Comparison of ENCODE assay signal across 8 cellular contexts in genomic region chr12:56590237-56590830, GRCh38. TPM values are rescaled to one million over a fixed set of nuclear protein-coding genes. Genes with fewer than 3 reads are reported as not detected.
DNase-seq lines count a peak whose midpoint lies in the region; ATAC-seq lines count a peak whose summit lies in the region.

No MANE protein-coding gene starts in this region.

- H3K4me1 Mint-ChIP-seq in activated T-cell treated with anti-CD3 and anti-CD28 coated beads, Interleukin-2, amount 50 U/mL, for 72 hours (ENCODE audit: low read depth): no peaks in the 10 kb centered on the region
- H3K4me1 Mint-ChIP-seq in activated naive CD8-positive, alpha-beta T cell treated with anti-CD3 and anti-CD28 coated beads for 36 hours: peaks cover 5% of the 10 kb centered on the region
- peaks cover 0 to 8% (median 4%) of the 10 kb centered on the region in 3 donors for H3K4me1 Mint-ChIP-seq in naive B cell

- no peaks in the 10 kb centered on the region for H3K36me3 Mint-ChIP-seq in activated T-cell treated with anti-CD3 and anti-CD28 coated beads, Interleukin-2, amount 50 U/mL, for 72 hours (ENCODE audit: insufficient read depth in 2 of 2)
- no peaks in the 10 kb centered on the region for H3K36me3 Mint-ChIP-seq in activated naive CD8-positive, alpha-beta T cell treated with anti-CD3 and anti-CD28 coated beads for 36 hours
- no peaks in the 10 kb centered on the region for H3K36me3 Mint-ChIP-seq in naive B cell

- no peaks in the 10 kb centered on the region for H3K27me3 Mint-ChIP-seq in activated T-cell treated with anti-CD3 and anti-CD28 coated beads, Interleukin-2, amount 50 U/mL, for 72 hours (ENCODE audit: low read depth)
- no peaks in the 10 kb centered on the region for H3K27me3 Mint-ChIP-seq in activated naive CD8-positive, alpha-beta T cell treated with anti-CD3 and anti-CD28 coated beads for 36 hours
- H3K27me3 Mint-ChIP-seq in naive B cell: no peaks in the 10 kb centered on the region

- no peaks in the 10 kb centered on the region for H3K9me3 Mint-ChIP-seq in activated T-cell treated with anti-CD3 and anti-CD28 coated beads, Interleukin-2, amount 50 U/mL, for 72 hours
- H3K9me3 Mint-ChIP-seq in activated naive CD8-positive, alpha-beta T cell treated with anti-CD3 and anti-CD28 coated beads for 36 hours: no peaks in the 10 kb centered on the region
- H3K9me3 Mint-ChIP-seq in naive B cell: no peaks in the 10 kb centered on the region

- peak; percentile 16 to 17 for DNase-seq in activated T-cell treated with anti-CD3 and anti-CD28 coated beads, Interleukin-2, amount 50 U/mL, for 72 hours
- DNase-seq in activated T-cell treated with anti-CD3 and anti-CD28 coated beads for 4 hours (no peak), Kasumi-1 (lab: John Stamatoyannopoulos, UW) (peak; percentile 43 to 67), naive B cell (no peak)
- peak; percentile 16 for DNase-seq in activated naive CD8-positive, alpha-beta T cell treated with anti-CD3 and anti-CD28 coated beads for 36 hours
- no peak for DNase-seq in stimulated activated CD4-positive, alpha-beta T cell treated with anti-CD3 and anti-CD28 coated beads, Interleukin-1b, Interleukin-23, amount 100 ng/mL, for 48 hours
- DNase-seq in activated CD4-positive, CD25-positive, alpha-beta regulatory T cell (lab: John Stamatoyannopoulos, UW): no peak

- peak; percentile 71 to 72 for ATAC-seq in activated T-cell treated with anti-CD3 and anti-CD28 coated beads, Interleukin-2, amount 50 U/mL, for 72 hours (replicated peaks in 1 of 2)
- ATAC-seq in naive B cell (ENCODE audit: low read depth in 2 of 2) (peak; percentile 46 to 51), HG03039 (IDR thresholded peaks at IDR 0.05; ENCODE audit: unreplicated experiment) (no peak)

- no peak overlapping the region for H3K27ac Mint-ChIP-seq in activated T-cell treated with anti-CD3 and anti-CD28 coated beads, Interleukin-2, amount 50 U/mL, for 72 hours
- no peak overlapping the region for H3K27ac Mint-ChIP-seq in activated naive CD8-positive, alpha-beta T cell treated with anti-CD3 and anti-CD28 coated beads for 36 hours
- peak overlapping the region in 1 of 6 donors; percentile 37 for H3K27ac Mint-ChIP-seq in naive B cell

- no peak overlapping the region for H3K4me3 Mint-ChIP-seq in activated T-cell treated with anti-CD3 and anti-CD28 coated beads, Interleukin-2, amount 50 U/mL, for 72 hours
- no peak overlapping the region for H3K4me3 Mint-ChIP-seq in activated naive CD8-positive, alpha-beta T cell treated with anti-CD3 and anti-CD28 coated beads for 36 hours
- no peak overlapping the region for H3K4me3 Mint-ChIP-seq in naive B cell

RNA-seq across cellular contexts. Expression of gene BAZ2A, which starts 39.8 kb away (rescaled TPM):
- total RNA-seq in activated T-cell treated with anti-CD3 and anti-CD28 coated beads, Interleukin-2, amount 50 U/mL, for 72 hours: 100 to 1,000 TPM; 128 to 154 TPM
- total RNA-seq in activated naive CD8-positive, alpha-beta T cell treated with anti-CD3 and anti-CD28 coated beads for 36 hours: 10 to 100 TPM; 65.4 to 65.8 TPM
- 10 to 100 TPM; 17.3 to 56.0 (median 33.5) TPM for polyA plus RNA-seq in naive B cell (ENCODE audit: low read depth in 6 of 6)

RNA-seq across cellular contexts. Expression of gene ATP5F1B, which starts 55.5 kb away (rescaled TPM):
- 100 to 1,000 TPM; 661 to 679 TPM for total RNA-seq in activated T-cell treated with anti-CD3 and anti-CD28 coated beads, Interleukin-2, amount 50 U/mL, for 72 hours
- total RNA-seq in activated naive CD8-positive, alpha-beta T cell treated with anti-CD3 and anti-CD28 coated beads for 36 hours: 1,000 to 10,000 TPM in 1 of 2 experiments, 100 to 1,000 TPM in 1; 996 to 1,010 TPM
- 1,000 to 10,000 TPM in 1 of 6 donors, 100 to 1,000 TPM in 5; 711 to 1,110 (median 809) TPM for polyA plus RNA-seq in naive B cell (ENCODE audit: low read depth in 6 of 6)

Comparison
In these comparisons a context has a peak if more than half of its experiments do, and no peak if none do; other contexts are left out.
1. DNase-seq: peak in activated T-cell treated with anti-CD3 and anti-CD28 coated beads, Interleukin-2, amount 50 U/mL, for 72 hours (2 of 2), Kasumi-1 (2 of 2) and activated naive CD8-positive, alpha-beta T cell treated with anti-CD3 and anti-CD28 coated beads for 36 hours (single experiment); none in activated T-cell treated with anti-CD3 and anti-CD28 coated beads for 4 hours (single experiment), naive B cell (single experiment), stimulated activated CD4-positive, alpha-beta T cell treated with anti-CD3 and anti-CD28 coated beads, Interleukin-1b, Interleukin-23, amount 100 ng/mL, for 48 hours (single experiment) and activated CD4-positive, CD25-positive, alpha-beta regulatory T cell (0 of 4).